Comparison of ENCODE assay signal across 12 cellular contexts in genomic region chr16:1981972-1982574, GRCh38. TPM values are rescaled to one million over a fixed set of nuclear protein-coding genes. Genes with fewer than 3 reads are reported as not detected.
DNase-seq lines count a peak whose midpoint lies in the region; TF ChIP-seq lines count a peak whose summit lies in the region.
"Had no signal": no experiment of that assay in that cellular context is flagged by ENCODE, and none has a peak within 500 bp of the region (broad histone marks: within the 10 kb centered on the region; RNA-seq: fewer than 3 reads in every experiment).

No MANE protein-coding gene starts in this region.

- no peaks in the 10 kb centered on the region for H4K20me1 ChIP-seq in GM23248 (ENCODE audit: insufficient read depth)

- H3K9me2 ChIP-seq in GM23248 (ENCODE audit: insufficient read depth), result no peaks in the 10 kb centered on the region

- H3K4me1 Mint-ChIP-seq in activated T-cell treated with anti-CD3 and anti-CD28 coated beads, Interleukin-2, amount 50 U/mL, for 24 hours (ENCODE audit: low read depth), result peaks cover 20% of the 10 kb centered on the region
- peaks cover 5% of the 10 kb centered on the region for H3K4me1 Mint-ChIP-seq in endodermal cell

- no peak overlapping the region for H3K4me2 ChIP-seq in GM23248 (ENCODE audit: unreplicated experiment)

- H3K27ac Mint-ChIP-seq in activated T-cell treated with anti-CD3 and anti-CD28 coated beads, Interleukin-2, amount 50 U/mL, for 24 hours, result peak overlapping the region; percentile 66
- H3K27ac Mint-ChIP-seq in endodermal cell, result no peak overlapping the region

- H2AFZ ChIP-seq in GM23248, result no peak overlapping the region
- H2AFZ ChIP-seq: parathyroid adenoma had no signal

- peaks cover 9% of the 10 kb centered on the region; the same call in 1 of the 2 replicates for H3K79me2 ChIP-seq in GM23248 (ENCODE audit: insufficient read depth)
- H3K79me2 ChIP-seq: parathyroid adenoma had no signal

- H3K4me3 Mint-ChIP-seq in activated T-cell treated with anti-CD3 and anti-CD28 coated beads, Interleukin-2, amount 50 U/mL, for 24 hours, result no peak overlapping the region
- H3K4me3 Mint-ChIP-seq in endodermal cell, result no peak overlapping the region

- H3K36me3 ChIP-seq in endodermal cell (ENCODE audit: control insufficient read depth, insufficient read depth, low read length), result peaks cover 29% of the 10 kb centered on the region
- no peaks in the 10 kb centered on the region for H3K36me3 ChIP-seq in GM23248 (ENCODE audit: low read depth)

- TF ChIP-seq CTCF in endodermal cell (conservative IDR thresholded peaks at IDR 0.05), result no peak

- H3K4me1 ChIP-seq in endodermal cell (ENCODE audit: control insufficient read depth, insufficient read depth, low read length) (no peaks in the 10 kb centered on the region), GM23248 (ENCODE audit: insufficient read depth) (no peaks in the 10 kb centered on the region)

- no peak for DNase-seq in activated T-cell treated with anti-CD3 and anti-CD28 coated beads, Interleukin-2, amount 50 U/mL, for 24 hours
- DNase-seq in activated T-cell treated with anti-CD3 and anti-CD28 coated beads, Interleukin-2, amount 50 U/mL, for 48 hours, result no peak
- DNase-seq in NCI-H345 treated with DMSO at 0.1 percent for 48 hours (lab: John Stamatoyannopoulos, UW; ENCODE audit: unreplicated experiment) (peak; percentile 48), endodermal cell (no peak), retina (peak; percentile 38), NCI-H1930 (lab: John Stamatoyannopoulos, UW) (no peak), GM23248 (no peak), KG1 (lab: John Stamatoyannopoulos, UW) (no peak)
- DNase-seq: activated effector memory CD4-positive, alpha-beta T cell treated with Interleukin-2 at 50 U/mL for 16 hours; islet precursor cell had no signal

- H3K27ac ChIP-seq in endodermal cell (ENCODE audit: low read depth, low read length) (peak overlapping the region; percentile 12), GM23248 (no peak overlapping the region)
- H3K27ac ChIP-seq: parathyroid adenoma had no signal

- H3K27me3 Mint-ChIP-seq in activated T-cell treated with anti-CD3 and anti-CD28 coated beads, Interleukin-2, amount 50 U/mL, for 24 hours, result peaks cover 39% of the 10 kb centered on the region
- H3K27me3 Mint-ChIP-seq in endodermal cell (ENCODE audit: insufficient read depth), result peaks cover 41% of the 10 kb centered on the region

- H3F3A ChIP-seq in GM23248 (ENCODE audit: insufficient read depth), result peaks cover 9% of the 10 kb centered on the region

- H3K9me3 ChIP-seq in endodermal cell (ENCODE audit: control insufficient read depth, low read length) (no peaks in the 10 kb centered on the region), GM23248 (ENCODE audit: low read depth) (no peaks in the 10 kb centered on the region)

- no peaks in the 10 kb centered on the region for H3K9me3 Mint-ChIP-seq in activated T-cell treated with anti-CD3 and anti-CD28 coated beads, Interleukin-2, amount 50 U/mL, for 24 hours
- no peaks in the 10 kb centered on the region for H3K9me3 Mint-ChIP-seq in endodermal cell

- WGBS in endodermal cell (ENCODE audit: insufficient coverage in 1 of 2, insufficient read length in 1 of 2), 2 experiments, result 80 to 82% methylated on average over 6 of the region's 6 CpGs
- WGBS in GM23248 (ENCODE audit: low coverage in 1 of 2, low lambda C conversion rate in 2 of 2, missing lambda C conversion rate in 2 of 2), 2 experiments, result 56 to 57% methylated on average over 6 of the region's 6 CpGs

- no peak overlapping the region for H3K9ac ChIP-seq in endodermal cell (ENCODE audit: extremely low read depth, low read length, poor library complexity, severe bottlenecking)
- no peak overlapping the region for H3K9ac ChIP-seq in GM23248
- H3K9ac ChIP-seq: parathyroid adenoma had no signal

- H3K4me3 ChIP-seq in endodermal cell (ENCODE audit: low read length), result no peak overlapping the region
- H3K4me3 ChIP-seq in GM23248, result no peak overlapping the region

- in situ Hi-C loops in GM23248 (cut with MboI), result no loop called here

- peaks cover 43% of the 10 kb centered on the region for H3K36me3 Mint-ChIP-seq in activated T-cell treated with anti-CD3 and anti-CD28 coated beads, Interleukin-2, amount 50 U/mL, for 24 hours (ENCODE audit: low read depth)
- H3K36me3 Mint-ChIP-seq in endodermal cell (ENCODE audit: low read depth), result peaks cover 9% of the 10 kb centered on the region

- peaks cover 47% of the 10 kb centered on the region for H3K27me3 ChIP-seq in endodermal cell (ENCODE audit: control insufficient read depth, insufficient read depth, low read length, poor library complexity, severe bottlenecking)
- H3K27me3 ChIP-seq in GM23248 (replicated peaks; ENCODE audit: insufficient read depth), result peaks cover 21% of the 10 kb centered on the region

RNA-seq across cellular contexts. Expression of gene NOXO1, which starts 0.8 kb away (rescaled TPM):
- under 1 TPM in 1 of 2 donors, not detected in 1; 0.42 TPM for total RNA-seq in endodermal cell
- polyA plus RNA-seq in endodermal cell (2013, experiment 1 of 2), result 0.71 TPM
- 0.58 TPM for polyA plus RNA-seq in endodermal cell (2013, experiment 2 of 2)
- total RNA-seq in GM23248 (2014; rRNA removed; shearing (Covaris generic)), result not detected in 2 replicates
- 0.23 TPM in 1 of 2 replicates, not detected in the other for polyA plus RNA-seq in GM23248 (2016; fragmentation: Nextera tagmentation; extraction: Ambion mirVana)

RNA-seq across cellular contexts. Expression of gene GFER, which starts 1.9 kb away (rescaled TPM):
- 10 to 100 TPM; 40.3 to 45.5 TPM for total RNA-seq in endodermal cell
- polyA plus RNA-seq in endodermal cell (2013, experiment 1 of 2), result 26.2 TPM
- polyA plus RNA-seq in endodermal cell (2013, experiment 2 of 2), result 27.4 TPM
- 16.4 and 26.4 TPM in 2 replicates for total RNA-seq in GM23248 (2014; rRNA removed; shearing (Covaris generic))
- polyA plus RNA-seq in GM23248 (2016; fragmentation: Nextera tagmentation; extraction: Ambion mirVana), result 31.0 and 31.6 TPM in 2 replicates

RNA-seq across cellular contexts. Expression of gene SYNGR3, which starts 7.7 kb away (rescaled TPM):
- 10 to 100 TPM in 1 of 2 donors, 1 to 10 TPM in 1; 7.0 to 11.2 TPM for total RNA-seq in endodermal cell
- 4.8 TPM for polyA plus RNA-seq in endodermal cell (2013, experiment 1 of 2)
- 3.7 TPM for polyA plus RNA-seq in endodermal cell (2013, experiment 2 of 2)
- 0.22 and 0.76 TPM in 2 replicates for total RNA-seq in GM23248 (2014; rRNA removed; shearing (Covaris generic))
- polyA plus RNA-seq in GM23248 (2016; fragmentation: Nextera tagmentation; extraction: Ambion mirVana), result 0.72 and 1.3 TPM in 2 replicates

RNA-seq across cellular contexts. Expression of gene TBL3, which starts 10.2 kb away (rescaled TPM):
- 10 to 100 TPM; 43.4 to 49.7 TPM for total RNA-seq in endodermal cell
- 39.0 TPM for polyA plus RNA-seq in endodermal cell (2013, experiment 1 of 2)
- polyA plus RNA-seq in endodermal cell (2013, experiment 2 of 2), result 38.0 TPM
- total RNA-seq in GM23248 (2014; rRNA removed; shearing (Covaris generic)), result 43.7 and 68.5 TPM in 2 replicates
- polyA plus RNA-seq in GM23248 (2016; fragmentation: Nextera tagmentation; extraction: Ambion mirVana), result 46.8 and 52.0 TPM in 2 replicates

RNA-seq across cellular contexts. Expression of gene RNF151, which starts 15.4 kb away (rescaled TPM):
- total RNA-seq in endodermal cell, result under 1 TPM in 1 of 2 donors, not detected in 1; 0.44 TPM
- polyA plus RNA-seq in endodermal cell (2013, experiment 1 of 2), result not detected
- not detected for polyA plus RNA-seq in endodermal cell (2013, experiment 2 of 2)
- total RNA-seq in GM23248 (2014; rRNA removed; shearing (Covaris generic)), result not detected in 2 replicates
- 0.25 TPM in 1 of 2 replicates, not detected in the other for polyA plus RNA-seq in GM23248 (2016; fragmentation: Nextera tagmentation; extraction: Ambion mirVana)
- polyA plus RNA-seq: BJ had no signal

Comparison
In these comparisons a context has a peak if more than half of its experiments do, and no peak if none do; other contexts are left out.
1. DNase-seq: peak in NCI-H345 treated with DMSO at 0.1 percent for 48 hours (single experiment) and retina (single experiment); none in activated T-cell treated with anti-CD3 and anti-CD28 coated beads, Interleukin-2, amount 50 U/mL, for 24 hours (single experiment), activated T-cell treated with anti-CD3 and anti-CD28 coated beads, Interleukin-2, amount 50 U/mL, for 48 hours (0 of 2), endodermal cell (single experiment), NCI-H1930 (0 of 2), GM23248 (single experiment) and KG1 (single experiment).